28 cellular contexts compared by ENCODE assay signal in the genomic region with DNA sequence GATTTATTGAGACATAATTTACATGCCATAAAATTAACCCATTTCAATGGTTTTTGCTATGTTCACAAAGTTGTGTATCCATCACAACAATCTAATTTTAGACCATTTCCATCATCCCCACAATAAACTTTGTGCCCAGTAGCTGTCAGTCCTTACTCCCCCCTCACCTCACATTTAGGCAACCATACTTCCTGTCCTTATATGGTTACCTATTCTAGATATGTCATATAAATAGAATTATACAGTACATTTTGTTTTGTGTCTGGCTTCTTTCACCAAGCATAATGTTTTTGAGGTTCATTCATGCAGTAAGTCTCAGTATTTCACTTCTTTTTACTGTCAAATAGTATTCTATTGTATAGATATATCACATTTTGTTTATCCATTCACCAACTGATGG.
"Had no signal": no experiment of that assay in that cellular context is flagged by ENCODE, and none has a peak within 500 bp of the region (broad histone marks: within the 10 kb centered on the region; RNA-seq: fewer than 3 reads in every experiment).

No MANE protein-coding gene starts in this region.

- H3K4me1 Mint-ChIP-seq: endodermal cell; nephron; stimulated activated effector memory CD8-positive, alpha-beta T cell treated with anti-CD3 and anti-CD28 coated beads, Interleukin-12 subunit alpha, Interleukin-12 subunit beta, amount 100 ng/mL, for 72 hours had no signal

- H3K9me3 Mint-ChIP-seq: dendritic cell treated with granulocyte-macrophage colony-stimulating factor and Interleukin-4, amounts not matched to agents 40 ng/mL and 50 ng/mL, for 4 days had no signal

- FAIRE-seq: keratinocyte had no signal

- ATAC-seq: esophagus mucosa; gastroesophageal sphincter; sciatic nerve; stimulated activated effector memory CD8-positive, alpha-beta T cell treated with anti-CD3 and anti-CD28 coated beads, Interleukin-12 subunit alpha, Interleukin-12 subunit beta, amount 100 ng/mL, for 72 hours; stimulated activated naive CD8-positive, alpha-beta T cell treated with anti-CD3 and anti-CD28 coated beads, Interleukin-15, Interleukin-2, amounts not matched to agents 100 U/mL and 50 U/mL, for 24 hours had no signal

- H3K27ac Mint-ChIP-seq: dendritic cell treated with granulocyte-macrophage colony-stimulating factor and Interleukin-4, amounts not matched to agents 40 ng/mL and 50 ng/mL, for 4 days; endodermal cell; memory B cell; nephron; stimulated activated effector memory CD8-positive, alpha-beta T cell treated with anti-CD3 and anti-CD28 coated beads, Interleukin-12 subunit alpha, Interleukin-12 subunit beta, amount 100 ng/mL, for 72 hours; type B pancreatic cell had no signal

- H3K36me3 Mint-ChIP-seq: stimulated activated effector memory CD8-positive, alpha-beta T cell treated with anti-CD3 and anti-CD28 coated beads, Interleukin-12 subunit alpha, Interleukin-12 subunit beta, amount 100 ng/mL, for 72 hours had no signal

- DNase-seq: colonic mucosa; effector CD8-positive, alpha-beta T cell; endodermal cell; foreskin fibroblast; glutamatergic neuron; heart right ventricle; hypothalamus; nucleus accumbens; stimulated activated CD4-positive, alpha-beta T cell treated with anti-CD3 and anti-CD28 coated beads, Interleukin-12 subunit alpha, Interleukin-12 subunit beta, amount 100 ng/mL, for 4 hours; stimulated activated CD4-positive, alpha-beta T cell treated with anti-CD3 and anti-CD28 coated beads, Interleukin-2, amount 100 ng/mL, for 24 hours; stimulated activated CD4-positive, alpha-beta T cell treated with anti-CD3 and anti-CD28 coated beads, Interleukin-4, amount 100 ng/mL, for 24 hours; stimulated activated naive CD8-positive, alpha-beta T cell treated with anti-CD3 and anti-CD28 coated beads, Interleukin-15, Interleukin-2, amounts not matched to agents 100 U/mL and 50 U/mL, for 24 hours; substantia nigra; testis; tibial artery had no signal

- H3K4me3 ChIP-seq: colonic mucosa, gastroesophageal sphincter, heart right ventricle, lung, prostate gland, right atrium auricular region, smooth muscle cell, testis, tibial artery had no signal

- H3K27me3 Mint-ChIP-seq: type B pancreatic cell had no signal

- H3K4me3 Mint-ChIP-seq: dendritic cell treated with granulocyte-macrophage colony-stimulating factor and Interleukin-4, amounts not matched to agents 40 ng/mL and 50 ng/mL, for 4 days; endodermal cell; memory B cell; nephron; stimulated activated effector memory CD8-positive, alpha-beta T cell treated with anti-CD3 and anti-CD28 coated beads, Interleukin-12 subunit alpha, Interleukin-12 subunit beta, amount 100 ng/mL, for 72 hours; type B pancreatic cell had no signal
